1 cellular context compared by ENCODE assay signal in the genomic region with DNA sequence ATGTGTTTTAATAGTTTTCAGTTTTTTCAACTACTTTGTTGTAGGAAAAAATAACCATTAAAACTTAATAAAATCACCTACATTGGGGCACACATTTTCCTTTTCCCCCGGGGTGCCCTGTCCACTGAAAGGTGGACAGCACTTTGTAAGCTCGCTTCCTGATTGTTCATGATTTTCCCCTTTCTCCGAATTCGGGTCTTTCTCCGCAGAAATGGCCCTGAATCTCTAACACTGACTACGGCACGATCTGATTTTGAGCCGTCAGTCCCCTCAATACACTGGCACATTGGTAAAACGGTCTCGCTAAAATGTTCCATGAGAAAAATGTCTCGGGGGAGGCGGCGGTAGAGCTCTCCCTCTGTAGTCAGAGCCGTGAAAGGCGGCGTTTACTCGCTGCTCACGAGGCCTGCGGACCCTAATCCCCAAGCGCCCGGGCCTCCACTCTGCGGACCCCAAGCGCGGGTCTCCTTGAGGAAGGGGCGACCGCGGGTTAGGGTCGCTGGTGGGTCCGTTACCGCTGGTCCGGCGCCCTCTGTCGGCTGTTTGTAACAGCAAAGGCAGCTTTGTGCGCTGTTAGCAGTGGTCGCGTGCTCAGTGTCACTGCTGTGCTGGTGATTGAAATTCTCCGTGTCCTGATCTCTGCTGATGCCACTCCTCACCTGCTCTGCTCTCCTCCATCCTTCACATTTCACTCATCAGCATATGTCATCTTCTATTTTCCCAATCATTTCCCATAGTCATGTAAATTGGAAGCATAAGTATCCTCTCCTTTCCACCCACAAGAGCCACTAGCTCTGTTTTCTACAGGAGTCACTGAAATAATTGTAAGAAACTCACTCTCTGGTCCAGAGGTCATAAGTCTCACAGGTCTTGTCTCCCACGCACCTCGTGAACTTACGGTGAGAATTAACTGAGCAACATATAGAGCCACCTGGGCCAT.
TF ChIP-seq lines count a peak whose summit lies in the region.

No MANE protein-coding gene starts in this region.

TF ChIP-seq in HepG2, 621 proteins besides CTCF, POLR2A, EP300 and RAD21 (continued from another document):
- TF ChIP-seq, protein P1, sequence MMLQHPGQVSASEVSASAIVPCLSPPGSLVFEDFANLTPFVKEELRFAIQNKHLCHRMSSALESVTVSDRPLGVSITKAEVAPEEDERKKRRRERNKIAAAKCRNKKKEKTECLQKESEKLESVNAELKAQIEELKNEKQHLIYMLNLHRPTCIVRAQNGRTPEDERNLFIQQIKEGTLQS (CRISPR knock-in tag; IDR thresholded peaks at IDR 0.05): no peak
- TF ChIP-seq, protein P2, sequence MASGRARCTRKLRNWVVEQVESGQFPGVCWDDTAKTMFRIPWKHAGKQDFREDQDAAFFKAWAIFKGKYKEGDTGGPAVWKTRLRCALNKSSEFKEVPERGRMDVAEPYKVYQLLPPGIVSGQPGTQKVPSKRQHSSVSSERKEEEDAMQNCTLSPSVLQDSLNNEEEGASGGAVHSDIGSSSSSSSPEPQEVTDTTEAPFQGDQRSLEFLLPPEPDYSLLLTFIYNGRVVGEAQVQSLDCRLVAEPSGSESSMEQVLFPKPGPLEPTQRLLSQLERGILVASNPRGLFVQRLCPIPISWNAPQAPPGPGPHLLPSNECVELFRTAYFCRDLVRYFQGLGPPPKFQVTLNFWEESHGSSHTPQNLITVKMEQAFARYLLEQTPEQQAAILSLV (CRISPR knock-in tag; IDR thresholded peaks at IDR 0.05; ENCODE audit: borderline replicate concordance): no peak
- TF ChIP-seq, protein P3, sequence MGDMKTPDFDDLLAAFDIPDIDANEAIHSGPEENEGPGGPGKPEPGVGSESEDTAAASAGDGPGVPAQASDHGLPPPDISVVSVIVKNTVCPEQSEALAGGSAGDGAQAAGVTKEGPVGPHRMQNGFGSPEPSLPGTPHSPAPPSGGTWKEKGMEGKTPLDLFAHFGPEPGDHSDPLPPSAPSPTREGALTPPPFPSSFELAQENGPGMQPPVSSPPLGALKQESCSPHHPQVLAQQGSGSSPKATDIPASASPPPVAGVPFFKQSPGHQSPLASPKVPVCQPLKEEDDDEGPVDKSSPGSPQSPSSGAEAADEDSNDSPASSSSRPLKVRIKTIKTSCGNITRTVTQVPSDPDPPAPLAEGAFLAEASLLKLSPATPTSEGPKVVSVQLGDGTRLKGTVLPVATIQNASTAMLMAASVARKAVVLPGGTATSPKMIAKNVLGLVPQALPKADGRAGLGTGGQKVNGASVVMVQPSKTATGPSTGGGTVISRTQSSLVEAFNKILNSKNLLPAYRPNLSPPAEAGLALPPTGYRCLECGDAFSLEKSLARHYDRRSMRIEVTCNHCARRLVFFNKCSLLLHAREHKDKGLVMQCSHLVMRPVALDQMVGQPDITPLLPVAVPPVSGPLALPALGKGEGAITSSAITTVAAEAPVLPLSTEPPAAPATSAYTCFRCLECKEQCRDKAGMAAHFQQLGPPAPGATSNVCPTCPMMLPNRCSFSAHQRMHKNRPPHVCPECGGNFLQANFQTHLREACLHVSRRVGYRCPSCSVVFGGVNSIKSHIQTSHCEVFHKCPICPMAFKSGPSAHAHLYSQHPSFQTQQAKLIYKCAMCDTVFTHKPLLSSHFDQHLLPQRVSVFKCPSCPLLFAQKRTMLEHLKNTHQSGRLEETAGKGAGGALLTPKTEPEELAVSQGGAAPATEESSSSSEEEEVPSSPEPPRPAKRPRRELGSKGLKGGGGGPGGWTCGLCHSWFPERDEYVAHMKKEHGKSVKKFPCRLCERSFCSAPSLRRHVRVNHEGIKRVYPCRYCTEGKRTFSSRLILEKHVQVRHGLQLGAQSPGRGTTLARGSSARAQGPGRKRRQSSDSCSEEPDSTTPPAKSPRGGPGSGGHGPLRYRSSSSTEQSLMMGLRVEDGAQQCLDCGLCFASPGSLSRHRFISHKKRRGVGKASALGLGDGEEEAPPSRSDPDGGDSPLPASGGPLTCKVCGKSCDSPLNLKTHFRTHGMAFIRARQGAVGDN (CRISPR knock-in tag; IDR thresholded peaks at IDR 0.05): peak; percentile 51
- TF ChIP-seq MZF1 (CRISPR knock-in tag; IDR thresholded peaks at IDR 0.05; ENCODE audit: borderline replicate concordance) (no peak), ZNF772 (CRISPR knock-in tag; IDR thresholded peaks at IDR 0.05) (no peak), ZNF557 (CRISPR knock-in tag; IDR thresholded peaks at IDR 0.05) (no peak), ZNF136 (CRISPR knock-in tag; IDR thresholded peaks at IDR 0.05; ENCODE audit: low read depth) (no peak), ZNF558 (CRISPR knock-in tag; IDR thresholded peaks at IDR 0.05; ENCODE audit: borderline replicate concordance) (0 out of 2 replicates have a peak, but pooled peaks have one; percentile 35), ZFP62 (CRISPR knock-in tag; IDR thresholded peaks at IDR 0.05) (no peak), TOE1 (CRISPR knock-in tag; IDR thresholded peaks at IDR 0.05) (no peak), TCF12 (IDR thresholded peaks at IDR 0.05) (no peak), TCF12 (CRISPR knock-in tag; IDR thresholded peaks at IDR 0.05) (no peak), ZSCAN30 (CRISPR knock-in tag; IDR thresholded peaks at IDR 0.05) (no peak), ZNF121 (CRISPR knock-in tag; IDR thresholded peaks at IDR 0.05) (peak; percentile 74)
- TF ChIP-seq, protein P4, sequence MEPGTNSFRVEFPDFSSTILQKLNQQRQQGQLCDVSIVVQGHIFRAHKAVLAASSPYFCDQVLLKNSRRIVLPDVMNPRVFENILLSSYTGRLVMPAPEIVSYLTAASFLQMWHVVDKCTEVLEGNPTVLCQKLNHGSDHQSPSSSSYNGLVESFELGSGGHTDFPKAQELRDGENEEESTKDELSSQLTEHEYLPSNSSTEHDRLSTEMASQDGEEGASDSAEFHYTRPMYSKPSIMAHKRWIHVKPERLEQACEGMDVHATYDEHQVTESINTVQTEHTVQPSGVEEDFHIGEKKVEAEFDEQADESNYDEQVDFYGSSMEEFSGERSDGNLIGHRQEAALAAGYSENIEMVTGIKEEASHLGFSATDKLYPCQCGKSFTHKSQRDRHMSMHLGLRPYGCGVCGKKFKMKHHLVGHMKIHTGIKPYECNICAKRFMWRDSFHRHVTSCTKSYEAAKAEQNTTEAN (CRISPR knock-in tag; conservative IDR thresholded peaks at IDR 0.05): no peak
- TF ChIP-seq, protein P5, sequence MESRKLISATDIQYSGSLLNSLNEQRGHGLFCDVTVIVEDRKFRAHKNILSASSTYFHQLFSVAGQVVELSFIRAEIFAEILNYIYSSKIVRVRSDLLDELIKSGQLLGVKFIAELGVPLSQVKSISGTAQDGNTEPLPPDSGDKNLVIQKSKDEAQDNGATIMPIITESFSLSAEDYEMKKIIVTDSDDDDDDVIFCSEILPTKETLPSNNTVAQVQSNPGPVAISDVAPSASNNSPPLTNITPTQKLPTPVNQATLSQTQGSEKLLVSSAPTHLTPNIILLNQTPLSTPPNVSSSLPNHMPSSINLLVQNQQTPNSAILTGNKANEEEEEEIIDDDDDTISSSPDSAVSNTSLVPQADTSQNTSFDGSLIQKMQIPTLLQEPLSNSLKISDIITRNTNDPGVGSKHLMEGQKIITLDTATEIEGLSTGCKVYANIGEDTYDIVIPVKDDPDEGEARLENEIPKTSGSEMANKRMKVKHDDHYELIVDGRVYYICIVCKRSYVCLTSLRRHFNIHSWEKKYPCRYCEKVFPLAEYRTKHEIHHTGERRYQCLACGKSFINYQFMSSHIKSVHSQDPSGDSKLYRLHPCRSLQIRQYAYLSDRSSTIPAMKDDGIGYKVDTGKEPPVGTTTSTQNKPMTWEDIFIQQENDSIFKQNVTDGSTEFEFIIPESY (CRISPR knock-in tag; IDR thresholded peaks at IDR 0.05): no peak
- TF ChIP-seq, protein P6, sequence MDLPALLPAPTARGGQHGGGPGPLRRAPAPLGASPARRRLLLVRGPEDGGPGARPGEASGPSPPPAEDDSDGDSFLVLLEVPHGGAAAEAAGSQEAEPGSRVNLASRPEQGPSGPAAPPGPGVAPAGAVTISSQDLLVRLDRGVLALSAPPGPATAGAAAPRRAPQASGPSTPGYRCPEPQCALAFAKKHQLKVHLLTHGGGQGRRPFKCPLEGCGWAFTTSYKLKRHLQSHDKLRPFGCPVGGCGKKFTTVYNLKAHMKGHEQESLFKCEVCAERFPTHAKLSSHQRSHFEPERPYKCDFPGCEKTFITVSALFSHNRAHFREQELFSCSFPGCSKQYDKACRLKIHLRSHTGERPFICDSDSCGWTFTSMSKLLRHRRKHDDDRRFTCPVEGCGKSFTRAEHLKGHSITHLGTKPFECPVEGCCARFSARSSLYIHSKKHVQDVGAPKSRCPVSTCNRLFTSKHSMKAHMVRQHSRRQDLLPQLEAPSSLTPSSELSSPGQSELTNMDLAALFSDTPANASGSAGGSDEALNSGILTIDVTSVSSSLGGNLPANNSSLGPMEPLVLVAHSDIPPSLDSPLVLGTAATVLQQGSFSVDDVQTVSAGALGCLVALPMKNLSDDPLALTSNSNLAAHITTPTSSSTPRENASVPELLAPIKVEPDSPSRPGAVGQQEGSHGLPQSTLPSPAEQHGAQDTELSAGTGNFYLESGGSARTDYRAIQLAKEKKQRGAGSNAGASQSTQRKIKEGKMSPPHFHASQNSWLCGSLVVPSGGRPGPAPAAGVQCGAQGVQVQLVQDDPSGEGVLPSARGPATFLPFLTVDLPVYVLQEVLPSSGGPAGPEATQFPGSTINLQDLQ (CRISPR knock-in tag; IDR thresholded peaks at IDR 0.05): no peak
- TF ChIP-seq, protein P7, sequence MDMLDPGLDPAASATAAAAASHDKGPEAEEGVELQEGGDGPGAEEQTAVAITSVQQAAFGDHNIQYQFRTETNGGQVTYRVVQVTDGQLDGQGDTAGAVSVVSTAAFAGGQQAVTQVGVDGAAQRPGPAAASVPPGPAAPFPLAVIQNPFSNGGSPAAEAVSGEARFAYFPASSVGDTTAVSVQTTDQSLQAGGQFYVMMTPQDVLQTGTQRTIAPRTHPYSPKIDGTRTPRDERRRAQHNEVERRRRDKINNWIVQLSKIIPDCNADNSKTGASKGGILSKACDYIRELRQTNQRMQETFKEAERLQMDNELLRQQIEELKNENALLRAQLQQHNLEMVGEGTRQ (IDR thresholded peaks at IDR 0.05; ENCODE audit: low read depth, low read length): no peak
- TF ChIP-seq, protein P7 (CRISPR knock-in tag; IDR thresholded peaks at IDR 0.05; ENCODE audit: borderline replicate concordance): no peak
